Comparison of ENCODE assay signal across 13 cellular contexts in genomic region chr11:35623708-35624168, GRCh38. TPM values are rescaled to one million over a fixed set of nuclear protein-coding genes. Genes with fewer than 3 reads are reported as not detected.
DNase-seq lines count a peak whose midpoint lies in the region; ATAC-seq, FAIRE-seq and TF ChIP-seq lines count a peak whose summit lies in the region.
"Had no signal": no experiment of that assay in that cellular context is flagged by ENCODE, and none has a peak within 500 bp of the region (broad histone marks: within the 10 kb centered on the region; RNA-seq: fewer than 3 reads in every experiment).

No MANE protein-coding gene starts in this region.

- no peak overlapping the region for H3K4me3 Mint-ChIP-seq in endodermal cell
- H3K4me3 Mint-ChIP-seq in activated T-cell treated with anti-CD3 and anti-CD28 coated beads, Interleukin-2, amount 50 U/mL, for 24 hours = no peak overlapping the region

- H3K9me3 ChIP-seq in GM12878 (replicated peaks; ENCODE audit: control insufficient read depth, insufficient read depth, low read length) (no peaks in the 10 kb centered on the region), colonic mucosa (no peaks in the 10 kb centered on the region), endodermal cell (ENCODE audit: control insufficient read depth, low read length) (peaks cover 9% of the 10 kb centered on the region)

- H4K20me1 ChIP-seq in GM12878 (ENCODE audit: control insufficient read depth, insufficient read depth) = no peaks in the 10 kb centered on the region

- TF ChIP-seq POLR2A in NB4 (IDR thresholded peaks at IDR 0.05; ENCODE audit: extremely low read depth, insufficient read length) (no peak), GM12878 (IDR thresholded peaks at IDR 0.05; ENCODE audit: low read depth, low read length) (no peak)

- H3K27me3 ChIP-seq in GM12878 (replicated peaks in 1 of 2; ENCODE audit: control insufficient read depth in 2 of 2, insufficient read depth in 2 of 2, low read length in 1 of 2) (no peaks in the 10 kb centered on the region; a peak in 1 of 4 replicates), colonic mucosa (peaks cover 34% of the 10 kb centered on the region), endodermal cell (ENCODE audit: control insufficient read depth, insufficient read depth, low read length, poor library complexity, severe bottlenecking) (peaks cover 33% of the 10 kb centered on the region)

- no peak overlapping the region for H3K27ac Mint-ChIP-seq in endodermal cell
- H3K27ac Mint-ChIP-seq in activated T-cell treated with anti-CD3 and anti-CD28 coated beads, Interleukin-2, amount 50 U/mL, for 24 hours = no peak overlapping the region

- no peak overlapping the region for H2AFZ ChIP-seq in GM12878 (ENCODE audit: control insufficient read depth, low read depth, low read length)

- no peak overlapping the region for H3K4me3 ChIP-seq in NB4 (ENCODE audit: low read depth, low read length)
- no peak overlapping the region for H3K4me3 ChIP-seq in GM12878
- no peak overlapping the region for H3K4me3 ChIP-seq in colonic mucosa
- H3K4me3 ChIP-seq in endodermal cell (ENCODE audit: low read length) = no peak overlapping the region

- no peak overlapping the region for H3K27ac ChIP-seq in GM12878 (ENCODE audit: control insufficient read depth, insufficient read depth)
- no peak overlapping the region for H3K27ac ChIP-seq in colonic mucosa
- H3K27ac ChIP-seq in endodermal cell (ENCODE audit: low read depth, low read length) = no peak overlapping the region

- POLR2A ChIA-PET in GM12878 (lab: Charles Lee) = no interaction called here

- in situ Hi-C loops in GM12878 (cut with MboI) = loop anchor here (5.0 kb wide), 1 partner anchor 199 kb away; no protein-coding TSS in a partner anchor

- no peaks in the 10 kb centered on the region for H3K9me3 Mint-ChIP-seq in endodermal cell
- H3K9me3 Mint-ChIP-seq in activated T-cell treated with anti-CD3 and anti-CD28 coated beads, Interleukin-2, amount 50 U/mL, for 24 hours = no peaks in the 10 kb centered on the region

- TF ChIP-seq RAD21 in GM12878 (IDR thresholded peaks at IDR 0.05; ENCODE audit: insufficient read depth, low read depth, low read length) = no peak

- DNase-seq in Daoy (ENCODE audit: low read depth) = peak; percentile 80
- peak; percentile 13 for DNase-seq in NB4 (ENCODE audit: low read depth)
- no peak for DNase-seq in GM12878 (ENCODE audit: low read depth, low spot score)
- DNase-seq in kidney tubule cell (ENCODE audit: low spot score) = peak; percentile 87
- DNase-seq in colonic mucosa = no peak
- no peak for DNase-seq in GM20000 (ENCODE audit: low spot score)
- DNase-seq in endodermal cell = no peak
- DNase-seq in activated T-cell treated with anti-CD3 and anti-CD28 coated beads, Interleukin-2, amount 50 U/mL, for 24 hours = no peak
- DNase-seq: amygdala; NCI-H146; stimulated activated CD4-positive, alpha-beta T cell treated with anti-CD3 and anti-CD28 coated beads, Interleukin-12 subunit alpha, Interleukin-12 subunit beta, amount 100 ng/mL, for 4 hours; stimulated activated naive CD4-positive, alpha-beta T cell treated with Interleukin-2 at 50 U/mL for 16 hours; SW 1271 had no signal

- peaks cover 81% of the 10 kb centered on the region for H3K27me3 Mint-ChIP-seq in endodermal cell (ENCODE audit: insufficient read depth)
- H3K27me3 Mint-ChIP-seq in activated T-cell treated with anti-CD3 and anti-CD28 coated beads, Interleukin-2, amount 50 U/mL, for 24 hours = peaks cover 79% of the 10 kb centered on the region

- H3K4me1 ChIP-seq in GM12878 (ENCODE audit: control insufficient read depth, insufficient read depth, low read length) (peaks cover 4% of the 10 kb centered on the region; the same call in 1 of the 2 replicates), colonic mucosa (peaks cover 8% of the 10 kb centered on the region), endodermal cell (ENCODE audit: control insufficient read depth, insufficient read depth, low read length) (no peaks in the 10 kb centered on the region)

- SMC1A ChIA-PET in GM12878 (lab: Charles Lee; ENCODE audit: uncharacterized antibody, unreplicated experiment) = interaction anchor here (0.5 to 2.2 kb wide), 5 partner anchors 13 to 508 kb away, joined by 3 to 7 read pairs (median 5); no protein-coding TSS in a partner anchor

- H3K9ac ChIP-seq in GM12878 (ENCODE audit: control insufficient read depth, insufficient read depth, low read length) (no peak overlapping the region), colonic mucosa (ENCODE audit: low read depth in 2 of 2, low read length in 2 of 2) (no peak overlapping the region), endodermal cell (ENCODE audit: extremely low read depth, low read length, poor library complexity, severe bottlenecking) (no peak overlapping the region)

- no peak for TF ChIP-seq EP300 in GM12878 (IDR thresholded peaks at IDR 0.05; ENCODE audit: borderline replicate concordance in 1 of 2, control insufficient read depth in 1 of 2, low read depth in 2 of 2, low read length in 2 of 2)

- RAD21 ChIA-PET in GM12878 (lab: Charles Lee; ENCODE audit: unreplicated experiment) = interaction anchor here (1.4 kb wide), 1 partner anchor 198 kb away, joined by 6 read pairs; no protein-coding TSS in a partner anchor

- intact Hi-C loops in GM12878 (cut with micrococcal nuclease; ENCODE audit: unreplicated experiment) (no loop called here), colonic mucosa (cut with DNase I) (no loop called here)

- WGBS in GM12878 (ENCODE audit: insufficient coverage, insufficient replicate concordance, low lambda C conversion rate, missing lambda C conversion rate) = 63% methylated on average over 8 of the region's 8 CpGs
- WGBS in endodermal cell (ENCODE audit: insufficient coverage in 1 of 2, insufficient read length in 1 of 2), 2 experiments = 90% methylated on average over 8 of the region's 8 CpGs

- H3K36me3 ChIP-seq in GM12878 (ENCODE audit: control insufficient read depth in 2 of 2, insufficient read depth in 2 of 2, low read length in 1 of 2) = no peaks in the 10 kb centered on the region
- no peaks in the 10 kb centered on the region for H3K36me3 ChIP-seq in colonic mucosa
- no peaks in the 10 kb centered on the region for H3K36me3 ChIP-seq in endodermal cell (ENCODE audit: control insufficient read depth, insufficient read depth, low read length)

- H3K4me1 Mint-ChIP-seq in endodermal cell = peaks cover 4% of the 10 kb centered on the region
- H3K4me1 Mint-ChIP-seq in activated T-cell treated with anti-CD3 and anti-CD28 coated beads, Interleukin-2, amount 50 U/mL, for 24 hours (ENCODE audit: low read depth) = peaks cover 11% of the 10 kb centered on the region

- H3K4me2 ChIP-seq in GM12878 (ENCODE audit: control insufficient read depth, insufficient read depth) = no peak overlapping the region

- peaks cover 6% of the 10 kb centered on the region; the same call in 1 of the 2 replicates for H3K79me2 ChIP-seq in GM12878 (ENCODE audit: control insufficient read depth, insufficient read depth, low read length)

- CTCF ChIA-PET in GM12878 (lab: Yijun Ruan, JAX) = interaction anchor here (0.9 to 1.4 kb wide), 5 partner anchors 94 to 635 kb away, joined by 3 read pairs; no protein-coding TSS in a partner anchor

- no peaks in the 10 kb centered on the region for H3K36me3 Mint-ChIP-seq in endodermal cell (ENCODE audit: low read depth)
- H3K36me3 Mint-ChIP-seq in activated T-cell treated with anti-CD3 and anti-CD28 coated beads, Interleukin-2, amount 50 U/mL, for 24 hours (ENCODE audit: low read depth) = no peaks in the 10 kb centered on the region

- FAIRE-seq in GM12878 (lab: Jason Lieb, UNC) = no peak

- TF ChIP-seq CTCF in NB4 (IDR thresholded peaks at IDR 0.05; ENCODE audit: low read depth, low read length) (no peak), GM12878 (IDR thresholded peaks at IDR 0.05 in 2 of 3, conservative IDR thresholded peaks at IDR 0.05 in 1 of 3; ENCODE audit: control insufficient read depth in 2 of 3, extremely low read depth in 1 of 3, insufficient read depth in 1 of 3, low read depth in 3 of 3, low read length in 3 of 3) (no peak), colonic mucosa (IDR thresholded peaks at IDR 0.05) (no peak), GM20000 (IDR thresholded peaks at IDR 0.05; ENCODE audit: extremely low read depth, missing control alignments) (no peak), endodermal cell (conservative IDR thresholded peaks at IDR 0.05) (no peak)

- no TSS peak for BruUV-seq in GM12878 (replicated peaks; lab: Mats Ljungman, UMichigan)

- no peak for ATAC-seq in GM12878

RNA-seq across cellular contexts. Expression of gene FJX1, which starts 5.5 kb away (rescaled TPM):
- 24.2 and 29.4 TPM in 2 replicates for total RNA-seq in Daoy (2014; rRNA removed; shearing (Covaris generic))
- total RNA-seq in GM12878 (2013; cell fraction: nucleolus; rRNA removed) = 5.3 and 6.6 TPM in 2 replicates
- 19.3 and 23.4 TPM in 2 replicates for total RNA-seq in GM12878 (2014; rRNA removed)
- total RNA-seq in GM12878 (2014; rRNA removed; fragmentation: Illumina TruSeq; extraction: Trizol) = 8.9 and 11.1 TPM in 2 replicates
- 25.9 and 26.1 TPM in 2 replicates for total RNA-seq in GM12878 (2021)
- 0.56 TPM for polyA plus RNA-seq in GM12878 (2011; ENCODE audit: low read depth)
- polyA plus RNA-seq in GM12878 (2011; rRNA removed) = 1.4 and 1.7 TPM in 2 replicates
- 2.1 and 3.4 TPM in 2 replicates for polyA plus RNA-seq in GM12878 (2011; cell fraction: cytosol; rRNA removed)
- 4.1 and 5.3 TPM in 2 replicates for polyA plus RNA-seq in GM12878 (2011; cell fraction: nucleus; rRNA removed)
- 2.5 and 3.5 TPM in 2 replicates for polyA plus RNA-seq in GM12878 (2012)
- polyA plus RNA-seq in GM12878 (2014; fragmentation: Illumina TruSeq; extraction: Trizol) = 5.3 and 8.7 TPM in 2 replicates
- polyA plus RNA-seq in GM12878 (2014; fragmentation: Nextera tagmentation; extraction: Ambion mirVana) = 10 to 100 TPM in 1 of 2 experiments, 1 to 10 TPM in 1; 4.2 to 10.6 TPM
- 14.9 and 16.7 TPM in 2 replicates for polyA plus RNA-seq in GM12878 (2014; rRNA removed)
- polyA plus RNA-seq in GM12878 (2016; fragmentation: Nextera tagmentation; extraction: Ambion mirVana) = 1 to 10 TPM; 3.9 to 9.3 TPM
- polyA minus RNA-seq in GM12878 (2011; rRNA and poly(A)+ RNA removed) = 1.1 and 1.2 TPM in 2 replicates
- polyA minus RNA-seq in GM12878 (2011; cell fraction: cytosol; rRNA and poly(A)+ RNA removed) = 1.4 and 1.6 TPM in 2 replicates
- polyA minus RNA-seq in GM12878 (2011; cell fraction: nucleus; rRNA and poly(A)+ RNA removed) = 2.5 and 5.0 TPM in 2 replicates
- 1 to 10 TPM in 1 of 2 donors, under 1 TPM in 1; 0.32 to 1.6 TPM for total RNA-seq in colonic mucosa
- 10 to 100 TPM; 11.7 to 17.4 TPM for total RNA-seq in endodermal cell
- 36.3 TPM for polyA plus RNA-seq in endodermal cell (2013, experiment 1 of 2)
- polyA plus RNA-seq in endodermal cell (2013, experiment 2 of 2) = 33.7 TPM

RNA-seq across cellular contexts. Expression of gene TRIM44, which starts 38.8 kb away (rescaled TPM):
- total RNA-seq in Daoy (2014; rRNA removed; shearing (Covaris generic)) = 13.2 and 28.9 TPM in 2 replicates
- 41.8 and 42.1 TPM in 2 replicates for total RNA-seq in GM12878 (2013; cell fraction: nucleolus; rRNA removed)
- total RNA-seq in GM12878 (2014; rRNA removed) (17.8 and 18.6 TPM in 2 replicates), GM12878 (2014; rRNA removed; fragmentation: Illumina TruSeq; extraction: Trizol) (17.4 and 17.5 TPM in 2 replicates), GM12878 (2021) (51.2 and 54.5 TPM in 2 replicates), colonic mucosa (10 to 100 TPM; 38.8 to 47.0 TPM), endodermal cell (10 to 100 TPM; 48.5 to 63.8 TPM)
- 10.2 TPM for polyA plus RNA-seq in GM12878 (2011; ENCODE audit: low read depth)
- polyA plus RNA-seq in GM12878 (2011; rRNA removed) (86.4 and 93.0 TPM in 2 replicates), GM12878 (2014; fragmentation: Illumina TruSeq; extraction: Trizol) (53.0 and 61.9 TPM in 2 replicates), GM12878 (2014; fragmentation: Nextera tagmentation; extraction: Ambion mirVana) (1 to 10 TPM; 6.7 to 8.9 TPM), GM12878 (2014; rRNA removed) (25.8 and 27.1 TPM in 2 replicates), GM12878 (2016; fragmentation: Nextera tagmentation; extraction: Ambion mirVana) (10 to 100 TPM; 29.4 to 40.1 TPM)
- polyA plus RNA-seq in GM12878 (2011; cell fraction: cytosol; rRNA removed) = 55.2 and 67.9 TPM in 2 replicates
- polyA plus RNA-seq in GM12878 (2011; cell fraction: nucleus; rRNA removed) = 112 and 116 TPM in 2 replicates
- polyA plus RNA-seq in GM12878 (2012) = 16.1 and 27.8 TPM in 2 replicates
- 82.1 and 117 TPM in 2 replicates for polyA minus RNA-seq in GM12878 (2011; rRNA and poly(A)+ RNA removed)
- polyA minus RNA-seq in GM12878 (2011; cell fraction: cytosol; rRNA and poly(A)+ RNA removed) = 22.2 and 23.4 TPM in 2 replicates
- polyA minus RNA-seq in GM12878 (2011; cell fraction: nucleus; rRNA and poly(A)+ RNA removed) = 10.6 and 15.8 TPM in 2 replicates
- polyA plus RNA-seq in endodermal cell (2013, experiment 1 of 2) = 39.5 TPM
- polyA plus RNA-seq in endodermal cell (2013, experiment 2 of 2) = 33.2 TPM

Comparison
In these comparisons a context has a peak if more than half of its experiments do, and no peak if none do; other contexts are left out.
1. DNase-seq: peak in Daoy (single experiment), NB4 (single experiment) and kidney tubule cell (single experiment); none in GM12878 (single experiment), colonic mucosa (single experiment), GM20000 (single experiment), endodermal cell (single experiment) and activated T-cell treated with anti-CD3 and anti-CD28 coated beads, Interleukin-2, amount 50 U/mL, for 24 hours (single experiment).